In genomic region chr9:2934241-2934650, GRCh38 we compare ENCODE assay signal across 25 cellular contexts.
"Had no signal": no experiment of that assay in that cellular context is flagged by ENCODE, and none has a peak within 500 bp of the region (broad histone marks: within the 10 kb centered on the region; RNA-seq: fewer than 3 reads in every experiment).

No MANE protein-coding gene starts in this region.

- H3K4me3 ChIP-seq: coronary artery, left ventricle myocardium inferior, lower lobe of right lung, psoas muscle, sigmoid colon, skin epidermis, transverse colon, uterus had no signal

- H3K27ac ChIP-seq: coronary artery, foreskin keratinocyte, left ventricle myocardium inferior, lower lobe of right lung, psoas muscle, sigmoid colon, skin epidermis, testis, transverse colon, uterus had no signal

- DNase-seq: effector CD4-positive, alpha-beta T cell; endodermal cell; erythroblast; foreskin keratinocyte; left cardiac atrium; left ventricle myocardium inferior; midbrain; naive B cell; retina; stimulated activated CD4-positive, alpha-beta T cell treated with anti-CD3 and anti-CD28 coated beads, Interleukin-2, amount 100 ng/mL, for 24 hours; stimulated activated CD4-positive, alpha-beta T cell treated with anti-CD3 and anti-CD28 coated beads, Interleukin-4, amount 100 ng/mL, for 4 hours; stimulated activated naive B cell treated with anti-CD40 and anti-IgM and Interleukin-4, amounts not matched to agents 10 μg/mL and 1 μg/mL and 100 μg/mL, for 72 hours; stimulated activated naive CD8-positive, alpha-beta T cell treated with anti-CD3 and anti-CD28 coated beads, Interleukin-15, amount 100 ng/mL, for 72 hours; testis; transverse colon; uterus had no signal

- H3K36me3 Mint-ChIP-seq: memory B cell; naive B cell; stimulated activated naive B cell treated with anti-CD40 and anti-IgM and Interleukin-4, amounts not matched to agents 10 μg/mL and 1 μg/mL and 100 μg/mL, for 72 hours had no signal

- H3K27me3 Mint-ChIP-seq: memory B cell; stimulated activated naive B cell treated with anti-CD40 and anti-IgM and Interleukin-4, amounts not matched to agents 10 μg/mL and 1 μg/mL and 100 μg/mL, for 72 hours; stimulated activated naive CD8-positive, alpha-beta T cell treated with anti-CD3 and anti-CD28 coated beads, Interleukin-15, amount 100 ng/mL, for 72 hours had no signal

- H3K4me1 ChIP-seq: foreskin keratinocyte, left ventricle myocardium inferior, lower lobe of right lung, psoas muscle, sigmoid colon, testis, transverse colon, uterus had no signal

- H3K9me3 ChIP-seq: left ventricle myocardium inferior, lower lobe of right lung, psoas muscle, sigmoid colon, testis, transverse colon, uterus had no signal

- H3K4me1 Mint-ChIP-seq: endodermal cell; memory B cell; naive B cell; nephron; stimulated activated naive B cell treated with anti-CD40 and anti-IgM and Interleukin-4, amounts not matched to agents 10 μg/mL and 1 μg/mL and 100 μg/mL, for 72 hours; stimulated activated naive CD8-positive, alpha-beta T cell treated with anti-CD3 and anti-CD28 coated beads, Interleukin-15, amount 100 ng/mL, for 72 hours had no signal

- H3K27ac Mint-ChIP-seq: endodermal cell; memory B cell; naive B cell; nephron; stimulated activated naive B cell treated with anti-CD40 and anti-IgM and Interleukin-4, amounts not matched to agents 10 μg/mL and 1 μg/mL and 100 μg/mL, for 72 hours; stimulated activated naive CD8-positive, alpha-beta T cell treated with anti-CD3 and anti-CD28 coated beads, Interleukin-15, amount 100 ng/mL, for 72 hours had no signal

- FAIRE-seq: endothelial cell of umbilical vein, kidney had no signal

- H3K4me3 Mint-ChIP-seq: endodermal cell; memory B cell; naive B cell; nephron; stimulated activated naive B cell treated with anti-CD40 and anti-IgM and Interleukin-4, amounts not matched to agents 10 μg/mL and 1 μg/mL and 100 μg/mL, for 72 hours; stimulated activated naive CD8-positive, alpha-beta T cell treated with anti-CD3 and anti-CD28 coated beads, Interleukin-15, amount 100 ng/mL, for 72 hours had no signal

- H3K9me3 Mint-ChIP-seq: endodermal cell; memory B cell; nephron; stimulated activated naive CD8-positive, alpha-beta T cell treated with anti-CD3 and anti-CD28 coated beads, Interleukin-15, amount 100 ng/mL, for 72 hours had no signal

- H3K27me3 ChIP-seq: foreskin keratinocyte, sigmoid colon, testis, transverse colon, uterus had no signal

- H3K36me3 ChIP-seq: left ventricle myocardium inferior, lower lobe of right lung, sigmoid colon, transverse colon, uterus had no signal
